ENCODE assay signal across 20 cellular contexts in the genomic region with DNA sequence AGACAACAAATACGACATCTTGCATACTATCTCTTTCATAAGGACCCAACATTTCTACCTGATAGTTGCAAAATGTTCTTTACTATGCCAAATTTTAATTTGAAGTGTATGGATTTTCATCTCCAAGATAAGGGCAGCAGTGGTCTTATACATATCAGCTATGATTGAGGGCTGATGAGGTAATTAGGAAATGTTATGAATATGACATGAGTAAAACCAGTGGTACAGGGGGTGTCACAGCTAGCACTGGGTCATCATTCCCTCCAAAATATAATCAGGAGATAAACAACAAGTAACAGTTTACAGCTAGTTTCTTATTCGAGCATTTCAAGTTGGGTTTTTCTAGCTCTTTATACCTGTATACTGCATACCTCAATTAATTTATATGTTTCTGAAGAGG. TPM values are rescaled to one million over a fixed set of nuclear protein-coding genes. Genes with fewer than 3 reads are reported as not detected.
DNase-seq lines count a peak whose midpoint lies in the region; ATAC-seq, FAIRE-seq and TF ChIP-seq lines count a peak whose summit lies in the region.
"Had no signal": no experiment of that assay in that cellular context is flagged by ENCODE, and none has a peak within 500 bp of the region (broad histone marks: within the 10 kb centered on the region; RNA-seq: fewer than 3 reads in every experiment).

No MANE protein-coding gene starts in this region.

- DNase-seq in natural killer cell treated with Interleukin-12 subunit alpha and Interleukin-12 subunit beta and Interleukin-15 and Interleukin-18, amount 100 ng/mL, for 72 hours (ENCODE audit: low spot score): no peak
- DNase-seq in natural killer cell (no peak), GM12892 (ENCODE audit: insufficient read length) (no peak), omental fat pad (ENCODE audit: low spot score) (no peak)
- no peak for DNase-seq in central memory CD8-positive, alpha-beta T cell (ENCODE audit: low spot score in 2 of 2)
- DNase-seq: CD8-positive, alpha-beta T cell; DND-41; IMR-90; NCI-H1694 treated with DMSO at 0.1 percent for 48 hours; NCI-H2081 treated with DMSO at 0.1 percent for 48 hours; NCI-H2171 treated with DMSO at 0.1 percent for 48 hours; NCI-H526 treated with DMSO at 0.1 percent for 48 hours had no signal

- H3K27ac Mint-ChIP-seq in natural killer cell treated with Interleukin-12 subunit alpha and Interleukin-12 subunit beta and Interleukin-15 and Interleukin-18, amount 100 ng/mL, for 72 hours: peak overlapping the region in 1 of 2 donors; percentile 5
- H3K27ac Mint-ChIP-seq in natural killer cell: no peak overlapping the region
- peak overlapping the region; percentile 8 for H3K27ac Mint-ChIP-seq in central memory CD8-positive, alpha-beta T cell (ENCODE audit: low read depth)
- peak overlapping the region; percentile 55 for H3K27ac Mint-ChIP-seq in stimulated activated memory B cell treated with anti-CD40 and anti-IgM and Interleukin-4, amounts not matched to agents 10 μg/mL and 1 μg/mL and 100 μg/mL, for 72 hours
- H3K27ac Mint-ChIP-seq: CD8-positive, alpha-beta T cell had no signal

- FAIRE-seq in GM12892 (lab: Jason Lieb, UNC): peak; percentile 36
- FAIRE-seq: A549, GM19239, H1 had no signal

- TF ChIP-seq POLR2A in GM12892 (IDR thresholded peaks at IDR 0.05; ENCODE audit: low read depth, low read length): no peak
- no peak for TF ChIP-seq POLR2A in GM18505 (IDR thresholded peaks at IDR 0.05; ENCODE audit: borderline replicate concordance, extremely low read depth, insufficient read depth, insufficient read length)

- intact Hi-C loops in natural killer cell (cut with micrococcal nuclease): no loop called here

- H3K27me3 Mint-ChIP-seq in natural killer cell treated with Interleukin-12 subunit alpha and Interleukin-12 subunit beta and Interleukin-15 and Interleukin-18, amount 100 ng/mL, for 72 hours: no peaks in the 10 kb centered on the region
- H3K27me3 Mint-ChIP-seq in natural killer cell (ENCODE audit: low read depth in 2 of 2): no peaks in the 10 kb centered on the region
- no peaks in the 10 kb centered on the region for H3K27me3 Mint-ChIP-seq in central memory CD8-positive, alpha-beta T cell
- H3K27me3 Mint-ChIP-seq in stimulated activated memory B cell treated with anti-CD40 and anti-IgM and Interleukin-4, amounts not matched to agents 10 μg/mL and 1 μg/mL and 100 μg/mL, for 72 hours: no peaks in the 10 kb centered on the region

- peak overlapping the region; percentile 4 for H3K4me3 Mint-ChIP-seq in natural killer cell treated with Interleukin-12 subunit alpha and Interleukin-12 subunit beta and Interleukin-15 and Interleukin-18, amount 100 ng/mL, for 72 hours
- no peak overlapping the region for H3K4me3 Mint-ChIP-seq in natural killer cell
- H3K4me3 Mint-ChIP-seq in central memory CD8-positive, alpha-beta T cell: no peak overlapping the region
- no peak overlapping the region for H3K4me3 Mint-ChIP-seq in stimulated activated memory B cell treated with anti-CD40 and anti-IgM and Interleukin-4, amounts not matched to agents 10 μg/mL and 1 μg/mL and 100 μg/mL, for 72 hours
- H3K4me3 Mint-ChIP-seq: CD8-positive, alpha-beta T cell had no signal

- peaks cover 60 to 69% of the 10 kb centered on the region in 2 donors for H3K4me1 Mint-ChIP-seq in natural killer cell treated with Interleukin-12 subunit alpha and Interleukin-12 subunit beta and Interleukin-15 and Interleukin-18, amount 100 ng/mL, for 72 hours (ENCODE audit: low read depth in 2 of 2)
- H3K4me1 Mint-ChIP-seq in natural killer cell: peaks cover 64 to 74% of the 10 kb centered on the region in 2 donors
- H3K4me1 Mint-ChIP-seq in central memory CD8-positive, alpha-beta T cell: peaks cover 69% of the 10 kb centered on the region
- peaks cover 96% of the 10 kb centered on the region for H3K4me1 Mint-ChIP-seq in stimulated activated memory B cell treated with anti-CD40 and anti-IgM and Interleukin-4, amounts not matched to agents 10 μg/mL and 1 μg/mL and 100 μg/mL, for 72 hours

- TF ChIP-seq CTCF in natural killer cell (IDR thresholded peaks at IDR 0.05) (no peak), omental fat pad (IDR thresholded peaks at IDR 0.05) (no peak)

- no peaks in the 10 kb centered on the region for H3K36me3 Mint-ChIP-seq in natural killer cell treated with Interleukin-12 subunit alpha and Interleukin-12 subunit beta and Interleukin-15 and Interleukin-18, amount 100 ng/mL, for 72 hours
- no peaks in the 10 kb centered on the region for H3K36me3 Mint-ChIP-seq in natural killer cell
- H3K36me3 Mint-ChIP-seq in central memory CD8-positive, alpha-beta T cell (ENCODE audit: insufficient read depth): peaks cover 9% of the 10 kb centered on the region
- H3K36me3 Mint-ChIP-seq in stimulated activated memory B cell treated with anti-CD40 and anti-IgM and Interleukin-4, amounts not matched to agents 10 μg/mL and 1 μg/mL and 100 μg/mL, for 72 hours: peaks cover 39% of the 10 kb centered on the region

- H3K9me3 Mint-ChIP-seq in natural killer cell treated with Interleukin-12 subunit alpha and Interleukin-12 subunit beta and Interleukin-15 and Interleukin-18, amount 100 ng/mL, for 72 hours: no peaks in the 10 kb centered on the region
- H3K9me3 Mint-ChIP-seq in natural killer cell: no peaks in the 10 kb centered on the region
- H3K9me3 Mint-ChIP-seq in central memory CD8-positive, alpha-beta T cell: no peaks in the 10 kb centered on the region
- H3K9me3 Mint-ChIP-seq in stimulated activated memory B cell treated with anti-CD40 and anti-IgM and Interleukin-4, amounts not matched to agents 10 μg/mL and 1 μg/mL and 100 μg/mL, for 72 hours: peaks cover 3% of the 10 kb centered on the region
- H3K9me3 Mint-ChIP-seq: CD8-positive, alpha-beta T cell had no signal

- no peak for ATAC-seq in natural killer cell treated with Interleukin-12 subunit alpha and Interleukin-12 subunit beta and Interleukin-15 and Interleukin-18, amount 100 ng/mL, for 72 hours
- no peak for ATAC-seq in natural killer cell
- no peak for ATAC-seq in central memory CD8-positive, alpha-beta T cell (replicated peaks; ENCODE audit: extremely low read depth, poor library complexity, severe bottlenecking)
- no peak for ATAC-seq in stimulated activated memory B cell treated with anti-CD40 and anti-IgM and Interleukin-4, amounts not matched to agents 10 μg/mL and 1 μg/mL and 100 μg/mL, for 72 hours
- ATAC-seq in omental fat pad (ENCODE audit: low FRiP score): no peak
- no peak for ATAC-seq in HG03108 (IDR thresholded peaks at IDR 0.05; ENCODE audit: unreplicated experiment)
- ATAC-seq in GM18505 (IDR thresholded peaks at IDR 0.05; ENCODE audit: unreplicated experiment): no peak
- ATAC-seq: A549; CD8-positive, alpha-beta T cell; HCT116; Right ventricle myocardium inferior had no signal

RNA-seq across cellular contexts. Expression of a gene that starts 35.0 kb away (rescaled TPM):
- 10 to 100 TPM; 45.5 to 57.3 TPM for total RNA-seq in natural killer cell treated with Interleukin-12 subunit alpha and Interleukin-12 subunit beta and Interleukin-15 and Interleukin-18, amount 100 ng/mL, for 72 hours
- total RNA-seq in natural killer cell (10 to 100 TPM; 87.8 to 97.6 (median 97.3) TPM), omental fat pad (100 to 1,000 TPM in 1 of 4 donors, 10 to 100 TPM in 3; 29.5 to 116 (median 68.4) TPM)
- 23.3 TPM for polyA plus RNA-seq in GM12892 (2012; ENCODE audit: missing spikeins)

Comparison
In these comparisons a context has a peak if more than half of its experiments do, and no peak if none do; other contexts are left out.
1. H3K27ac Mint-ChIP-seq: peak in central memory CD8-positive, alpha-beta T cell (single experiment) and stimulated activated memory B cell treated with anti-CD40 and anti-IgM and Interleukin-4, amounts not matched to agents 10 μg/mL and 1 μg/mL and 100 μg/mL, for 72 hours (single experiment); none in natural killer cell (0 of 2).